Comparison of ENCODE assay signal across 26 cellular contexts in genomic region chr14:100715803-100716202, GRCh38. TPM values are rescaled to one million over a fixed set of nuclear protein-coding genes. Genes with fewer than 3 reads are reported as not detected.
DNase-seq lines count a peak whose midpoint lies in the region; TF ChIP-seq lines count a peak whose summit lies in the region.
"Had no signal": no experiment of that assay in that cellular context is flagged by ENCODE, and none has a peak within 500 bp of the region (broad histone marks: within the 10 kb centered on the region; RNA-seq: fewer than 3 reads in every experiment).

No MANE protein-coding gene starts in this region.

- H3K4me1 ChIP-seq in BLaER1 = peaks cover 93% of the 10 kb centered on the region

- intact Hi-C loops in posterior cingulate gyrus (cut with DNase I) = no loop called here

- H3K27me3 Mint-ChIP-seq in brain = peaks cover 26% of the 10 kb centered on the region

- peak; percentile 9 for DNase-seq in EH (ENCODE audit: low read depth)
- DNase-seq in M059J (ENCODE audit: low read depth) = peak; percentile 30
- DNase-seq in GM19240 (ENCODE audit: insufficient read length, low spot score) = no peak
- DNase-seq in NCI-H345 treated with DMSO at 0.1 percent for 48 hours (lab: John Stamatoyannopoulos, UW; ENCODE audit: unreplicated experiment) = no peak
- DNase-seq in posterior cingulate gyrus = no peak
- DNase-seq in NCI-H446 (lab: John Stamatoyannopoulos, UW) = no peak
- DNase-seq: CD8-positive, alpha-beta T cell; DMS 273 treated with DMSO at 0.1 percent for 48 hours; DMS79; GM23248; H7; MG63; NCI-H1417; NCI-H187; NCI-H2081 treated with DMSO at 0.1 percent for 48 hours; NCI-H2171; NCI-H226; NCI-H524; NCI-H774; SHP77 treated with DMSO at 0.1 percent for 48 hours had no signal

- TF ChIP-seq CTCF in brain (conservative IDR thresholded peaks at IDR 0.05) = no peak

- H3K4me1 Mint-ChIP-seq in brain = peaks cover 73% of the 10 kb centered on the region

- H3K4me2 ChIP-seq in BLaER1 = peak overlapping the region; percentile 80

- H3K27ac Mint-ChIP-seq in brain = peak overlapping the region; percentile 2 to 49 (median 45)
- H3K27ac Mint-ChIP-seq: CD8-positive, alpha-beta T cell; IgD-negative memory B cell had no signal

- H3K9me3 Mint-ChIP-seq in brain = peaks cover 2 to 7% (median 3%) of the 10 kb centered on the region in 5 experiments
- H3K9me3 Mint-ChIP-seq: IgD-negative memory B cell had no signal

- H3K27ac ChIP-seq in BLaER1 = no peak overlapping the region
- H3K27ac ChIP-seq: C4-2B, GM23248, RWPE1 had no signal

- H3K36me3 ChIP-seq in BLaER1 = no peaks in the 10 kb centered on the region
- H3K36me3 ChIP-seq: MG63 had no signal

- no peak overlapping the region for H3K4me3 ChIP-seq in BLaER1
- H3K4me3 ChIP-seq: GM23248, MG63 had no signal

- H3K9me3 ChIP-seq in BLaER1 = peaks cover 7% of the 10 kb centered on the region; the same call in 1 of the 2 replicates
- H3K9me3 ChIP-seq: MG63 had no signal

- peak overlapping the region in 1 of 5 experiments; percentile 8 for H3K4me3 Mint-ChIP-seq in brain
- H3K4me3 Mint-ChIP-seq: CD8-positive, alpha-beta T cell; IgD-negative memory B cell had no signal

- H4K20me1 ChIP-seq in BLaER1 = peaks cover 37% of the 10 kb centered on the region

- peaks cover 38% of the 10 kb centered on the region for H3K27me3 ChIP-seq in BLaER1
- H3K27me3 ChIP-seq: MG63 had no signal

- H3K36me3 Mint-ChIP-seq in brain = no peaks in the 10 kb centered on the region
- H3K36me3 Mint-ChIP-seq: CD8-positive, alpha-beta T cell; IgD-negative memory B cell had no signal

- H3K9ac ChIP-seq in BLaER1 = no peak overlapping the region
- H3K9ac ChIP-seq: GM23248 had no signal

RNA-seq across cellular contexts. Expression of gene DLK1, which starts 10.9 kb away (rescaled TPM):
- not detected in 2 replicates for total RNA-seq in M059J (2014; rRNA removed; shearing (Covaris generic))
- 233 TPM for polyA plus RNA-seq in brain (ENCODE audit: insufficient read depth, low read depth, low replicate concordance)
- total RNA-seq: CD8-positive, alpha-beta T cell; GM23248; T-helper 1 cell treated with Interleukin-12 subunit alpha and Interleukin-12 subunit beta and Interleukin-4 antibody, amounts not matched to agents 30 ng/mL and 1 ng/mL, for 36 hours had no signal
- polyA plus RNA-seq: GM23248, IgD-negative memory B cell had no signal

Comparison
In these comparisons a context has a peak if more than half of its experiments do, and no peak if none do; other contexts are left out.
1. DNase-seq: peak in EH (single experiment) and M059J (single experiment); none in GM19240 (single experiment), NCI-H345 treated with DMSO at 0.1 percent for 48 hours (single experiment), posterior cingulate gyrus (0 of 10) and NCI-H446 (0 of 2).